ENCODE assay signal across 32 cellular contexts in the genomic region with DNA sequence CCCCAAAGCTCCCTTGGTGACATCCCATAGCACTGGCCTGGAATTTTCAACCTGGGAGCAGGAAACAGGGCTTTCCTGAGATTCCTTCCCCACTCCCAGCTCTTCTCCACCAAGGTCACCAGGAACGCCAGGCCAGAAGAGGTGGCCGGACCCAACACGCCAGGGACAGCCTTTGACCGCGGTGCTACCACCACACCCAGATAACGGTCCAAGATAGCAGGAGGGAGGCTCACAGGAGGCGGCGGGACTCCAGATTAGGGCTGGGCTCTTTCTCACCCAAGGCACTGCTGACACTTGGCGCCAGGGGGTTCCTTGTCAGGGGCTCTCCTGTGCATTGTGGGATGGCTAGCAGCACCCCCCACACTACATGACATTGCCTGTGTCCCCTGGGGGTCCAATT. TPM values are rescaled to one million over a fixed set of nuclear protein-coding genes. Genes with fewer than 3 reads are reported as not detected.
"Had no signal": no experiment of that assay in that cellular context is flagged by ENCODE, and none has a peak within 500 bp of the region (broad histone marks: within the 10 kb centered on the region; RNA-seq: fewer than 3 reads in every experiment).

No MANE protein-coding gene starts in this region.

- H3K4me2 ChIP-seq: smooth muscle cell had no signal

- H3K36me3 ChIP-seq: esophagus muscularis mucosa, heart left ventricle, left lung, pancreas, prostate gland, sigmoid colon, tibial nerve had no signal

- H3K9me3 ChIP-seq: esophagus muscularis mucosa, heart left ventricle, left lung, pancreas, prostate gland, sigmoid colon, tibial nerve had no signal

- H3K27ac ChIP-seq: esophagus muscularis mucosa, foreskin keratinocyte, heart left ventricle, left lung, pancreas, prostate gland, sigmoid colon, tibial nerve had no signal

- DNase-seq: activated CD4-positive, alpha-beta T cell treated with anti-CD3 and anti-CD28 coated beads for 36 hours; activated CD4-positive, CD25-positive, alpha-beta regulatory T cell; activated CD8-positive, alpha-beta T cell treated with anti-CD3 and anti-CD28 coated beads, Interleukin-2, amount 10 ng/mL, durations not matched to agents 7 days and 5 days; activated gamma-delta T cell; activated naive CD4-positive, alpha-beta T cell treated with anti-CD3 and anti-CD28 coated beads, Interleukin-2, amount 50 U/mL, for 16 hours; amniotic stem cell; caudate nucleus; cortex of kidney; endodermal cell; foreskin keratinocyte; heart left ventricle; naive B cell; nephron progenitor cell; pancreas; retina; sigmoid colon; stimulated activated CD4-positive, alpha-beta T cell treated with anti-CD3 and anti-CD28 coated beads, Interleukin-1b, Interleukin-23, amount 100 ng/mL, for 48 hours; stimulated activated CD4-positive, alpha-beta T cell treated with anti-CD3 and anti-CD28 coated beads, Interleukin-4, amount 100 ng/mL, for 4 hours; stimulated activated CD8-positive, alpha-beta memory T cell treated with anti-CD3 and anti-CD28 coated beads, Interleukin-4, amount 100 ng/mL, for 48 hours; T-helper 9 cell had no signal

- H3K4me3 ChIP-seq: esophagus muscularis mucosa, heart left ventricle, left lung, lung, pancreas, prostate gland, sigmoid colon, smooth muscle cell, tibial nerve had no signal

- H3K27me3 ChIP-seq: heart left ventricle, pancreas, tibial nerve had no signal

- H3K4me1 ChIP-seq: foreskin keratinocyte, pancreas, prostate gland, sigmoid colon had no signal

RNA-seq across cellular contexts. Expression of a gene that starts 23.2 kb away (rescaled TPM):
- total RNA-seq: activated CD8-positive, alpha-beta T cell treated with anti-CD3 and anti-CD28 coated beads, Interleukin-2, amount 10 ng/mL, durations not matched to agents 7 days and 5 days; activated T-helper 1 cell treated with anti-CD3 and anti-CD28 coated beads, Interleukin-12 subunit alpha, Interleukin-12 subunit beta, Interleukin-2, Interleukin-4 antibody, amounts not matched to agents 30 ng/mL and 10 ng/mL and 1 ng/mL, durations not matched to agents 14 hours and 24 hours and 36 hours; chondrocyte; endodermal cell; foreskin keratinocyte; heart left ventricle; mesenteric fat pad; sigmoid colon; smooth muscle cell; T-helper 1 cell treated with Interleukin-12 subunit alpha and Interleukin-12 subunit beta and Interleukin-4 antibody, amounts not matched to agents 30 ng/mL and 1 ng/mL, for 36 hours; temporal lobe; tibial nerve; ureter had no signal
